ENCODE assay signal across 2 cellular contexts in the genomic region with DNA sequence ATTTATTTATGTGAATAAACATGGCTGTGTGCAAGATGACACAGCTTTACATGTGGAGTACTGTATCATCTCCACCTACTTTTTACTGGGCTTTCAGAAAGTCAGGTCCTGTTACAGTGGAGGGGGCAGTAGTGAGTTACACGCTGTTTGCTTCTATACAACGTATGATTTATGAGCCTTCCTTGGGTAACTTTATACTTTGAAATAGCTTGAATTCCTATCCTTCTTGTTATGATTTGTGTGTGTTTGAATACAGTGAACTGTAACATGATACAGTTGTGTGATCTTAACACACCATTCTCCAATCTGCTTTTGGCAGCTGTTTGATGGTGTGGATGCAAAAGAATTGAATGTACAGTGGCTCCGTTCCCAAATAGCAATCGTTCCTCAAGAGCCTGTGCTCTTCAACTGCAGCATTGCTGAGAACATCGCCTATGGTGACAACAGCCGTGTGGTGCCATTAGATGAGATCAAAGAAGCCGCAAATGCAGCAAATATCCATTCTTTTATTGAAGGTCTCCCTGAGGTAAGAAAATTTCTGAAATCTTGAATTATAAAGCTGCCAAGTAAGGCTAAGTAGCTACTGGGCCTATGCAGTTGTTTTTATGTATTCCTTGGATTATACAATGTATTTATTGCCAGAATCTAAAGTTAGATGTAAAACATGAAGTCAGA.
TF ChIP-seq lines count a peak whose summit lies in the region.

No MANE protein-coding gene starts in this region.

TF ChIP-seq in HepG2, 621 proteins besides CTCF, POLR2A, EP300 and RAD21:
- no peak for TF ChIP-seq RCOR2 (CRISPR knock-in tag; IDR thresholded peaks at IDR 0.05)
- no peak for TF ChIP-seq ZNF260 (CRISPR knock-in tag; IDR thresholded peaks at IDR 0.05; ENCODE audit: borderline replicate concordance, low read depth)
- no peak for TF ChIP-seq ZNF7 (CRISPR knock-in tag; IDR thresholded peaks at IDR 0.05)
- TF ChIP-seq MEIS1 (CRISPR knock-in tag; IDR thresholded peaks at IDR 0.05; ENCODE audit: borderline replicate concordance): no peak
- no peak for TF ChIP-seq ZMYM3 (CRISPR knock-in tag; IDR thresholded peaks at IDR 0.05)
- no peak for TF ChIP-seq RFX5 (IDR thresholded peaks at IDR 0.05; ENCODE audit: low read depth, low read length)
- TF ChIP-seq UBTF (CRISPR knock-in tag; IDR thresholded peaks at IDR 0.05): no peak
- TF ChIP-seq, protein P1, sequence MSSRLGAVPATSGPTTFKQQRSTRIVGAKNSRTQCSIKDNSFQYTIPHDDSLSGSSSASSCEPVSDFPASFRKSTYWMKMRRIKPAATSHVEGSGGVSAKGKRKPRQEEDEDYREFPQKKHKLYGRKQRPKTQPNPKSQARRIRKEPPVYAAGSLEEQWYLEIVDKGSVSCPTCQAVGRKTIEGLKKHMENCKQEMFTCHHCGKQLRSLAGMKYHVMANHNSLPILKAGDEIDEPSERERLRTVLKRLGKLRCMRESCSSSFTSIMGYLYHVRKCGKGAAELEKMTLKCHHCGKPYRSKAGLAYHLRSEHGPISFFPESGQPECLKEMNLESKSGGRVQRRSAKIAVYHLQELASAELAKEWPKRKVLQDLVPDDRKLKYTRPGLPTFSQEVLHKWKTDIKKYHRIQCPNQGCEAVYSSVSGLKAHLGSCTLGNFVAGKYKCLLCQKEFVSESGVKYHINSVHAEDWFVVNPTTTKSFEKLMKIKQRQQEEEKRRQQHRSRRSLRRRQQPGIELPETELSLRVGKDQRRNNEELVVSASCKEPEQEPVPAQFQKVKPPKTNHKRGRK (CRISPR knock-in tag; IDR thresholded peaks at IDR 0.05): no peak
- no peak for TF ChIP-seq SYNCRIP (IDR thresholded peaks at IDR 0.05; ENCODE audit: insufficient read depth, low read depth, low read length)
- TF ChIP-seq SRSF1 (optimal IDR thresholded peaks at IDR 0.05; ENCODE audit: low read depth, low read length): no peak
- no peak for TF ChIP-seq CBX1 (IDR thresholded peaks at IDR 0.05; ENCODE audit: low read depth)

TF ChIP-seq in GM12878, 131 proteins besides CTCF, POLR2A, EP300 and RAD21:
- TF ChIP-seq GABPA (IDR thresholded peaks at IDR 0.05; ENCODE audit: low read depth) (no peak), SP1 (IDR thresholded peaks at IDR 0.05; ENCODE audit: low read depth, low read length) (no peak), CBFB (IDR thresholded peaks at IDR 0.05; ENCODE audit: low read depth) (no peak), RELA (IDR thresholded peaks at IDR 0.05; ENCODE audit: borderline replicate concordance, partially characterized antibody) (no peak), GATAD2B (conservative IDR thresholded peaks at IDR 0.05; ENCODE audit: low read depth) (no peak), MYB (IDR thresholded peaks at IDR 0.05; ENCODE audit: borderline replicate concordance, low read depth, low read length) (no peak), SMARCA5 (IDR thresholded peaks at IDR 0.05) (no peak), PAX5 (IDR thresholded peaks at IDR 0.05; ENCODE audit: borderline replicate concordance, low read depth, low read length) (no peak), PML (IDR thresholded peaks at IDR 0.05; ENCODE audit: low read length) (no peak), NR2C2 (IDR thresholded peaks at IDR 0.05; ENCODE audit: borderline replicate concordance, control insufficient read depth, insufficient read length, low read depth) (no peak), DPF2 (IDR thresholded peaks at IDR 0.05) (no peak)
- TF ChIP-seq, protein P2, sequence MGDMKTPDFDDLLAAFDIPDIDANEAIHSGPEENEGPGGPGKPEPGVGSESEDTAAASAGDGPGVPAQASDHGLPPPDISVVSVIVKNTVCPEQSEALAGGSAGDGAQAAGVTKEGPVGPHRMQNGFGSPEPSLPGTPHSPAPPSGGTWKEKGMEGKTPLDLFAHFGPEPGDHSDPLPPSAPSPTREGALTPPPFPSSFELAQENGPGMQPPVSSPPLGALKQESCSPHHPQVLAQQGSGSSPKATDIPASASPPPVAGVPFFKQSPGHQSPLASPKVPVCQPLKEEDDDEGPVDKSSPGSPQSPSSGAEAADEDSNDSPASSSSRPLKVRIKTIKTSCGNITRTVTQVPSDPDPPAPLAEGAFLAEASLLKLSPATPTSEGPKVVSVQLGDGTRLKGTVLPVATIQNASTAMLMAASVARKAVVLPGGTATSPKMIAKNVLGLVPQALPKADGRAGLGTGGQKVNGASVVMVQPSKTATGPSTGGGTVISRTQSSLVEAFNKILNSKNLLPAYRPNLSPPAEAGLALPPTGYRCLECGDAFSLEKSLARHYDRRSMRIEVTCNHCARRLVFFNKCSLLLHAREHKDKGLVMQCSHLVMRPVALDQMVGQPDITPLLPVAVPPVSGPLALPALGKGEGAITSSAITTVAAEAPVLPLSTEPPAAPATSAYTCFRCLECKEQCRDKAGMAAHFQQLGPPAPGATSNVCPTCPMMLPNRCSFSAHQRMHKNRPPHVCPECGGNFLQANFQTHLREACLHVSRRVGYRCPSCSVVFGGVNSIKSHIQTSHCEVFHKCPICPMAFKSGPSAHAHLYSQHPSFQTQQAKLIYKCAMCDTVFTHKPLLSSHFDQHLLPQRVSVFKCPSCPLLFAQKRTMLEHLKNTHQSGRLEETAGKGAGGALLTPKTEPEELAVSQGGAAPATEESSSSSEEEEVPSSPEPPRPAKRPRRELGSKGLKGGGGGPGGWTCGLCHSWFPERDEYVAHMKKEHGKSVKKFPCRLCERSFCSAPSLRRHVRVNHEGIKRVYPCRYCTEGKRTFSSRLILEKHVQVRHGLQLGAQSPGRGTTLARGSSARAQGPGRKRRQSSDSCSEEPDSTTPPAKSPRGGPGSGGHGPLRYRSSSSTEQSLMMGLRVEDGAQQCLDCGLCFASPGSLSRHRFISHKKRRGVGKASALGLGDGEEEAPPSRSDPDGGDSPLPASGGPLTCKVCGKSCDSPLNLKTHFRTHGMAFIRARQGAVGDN (IDR thresholded peaks at IDR 0.05): no peak
- TF ChIP-seq, protein P3, sequence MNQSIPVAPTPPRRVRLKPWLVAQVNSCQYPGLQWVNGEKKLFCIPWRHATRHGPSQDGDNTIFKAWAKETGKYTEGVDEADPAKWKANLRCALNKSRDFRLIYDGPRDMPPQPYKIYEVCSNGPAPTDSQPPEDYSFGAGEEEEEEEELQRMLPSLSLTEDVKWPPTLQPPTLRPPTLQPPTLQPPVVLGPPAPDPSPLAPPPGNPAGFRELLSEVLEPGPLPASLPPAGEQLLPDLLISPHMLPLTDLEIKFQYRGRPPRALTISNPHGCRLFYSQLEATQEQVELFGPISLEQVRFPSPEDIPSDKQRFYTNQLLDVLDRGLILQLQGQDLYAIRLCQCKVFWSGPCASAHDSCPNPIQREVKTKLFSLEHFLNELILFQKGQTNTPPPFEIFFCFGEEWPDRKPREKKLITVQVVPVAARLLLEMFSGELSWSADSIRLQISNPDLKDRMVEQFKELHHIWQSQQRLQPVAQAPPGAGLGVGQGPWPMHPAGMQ (IDR thresholded peaks at IDR 0.05; ENCODE audit: borderline replicate concordance): no peak
